In genomic region chr4:10135252-10135651, GRCh38 we compare ENCODE assay signal across 29 cellular contexts.
"Had no signal": no experiment of that assay in that cellular context is flagged by ENCODE, and none has a peak within 500 bp of the region (broad histone marks: within the 10 kb centered on the region; RNA-seq: fewer than 3 reads in every experiment).

No MANE protein-coding gene starts in this region.

- ATAC-seq: left colon; lower lobe of right lung; naive thymus-derived CD8-positive, alpha-beta T cell; pancreas; sciatic nerve; stimulated activated naive CD8-positive, alpha-beta T cell treated with anti-CD3 and anti-CD28 coated beads, Interleukin-15, amount 100 ng/mL, for 72 hours had no signal

- H3K9me3 ChIP-seq: colonic mucosa, esophagus muscularis mucosa, left ventricle myocardium inferior, lower lobe of right lung, pancreas, suprapubic skin, vagina had no signal

- H3K4me2 ChIP-seq: smooth muscle cell had no signal

- FAIRE-seq: pancreas had no signal

- H3K27ac ChIP-seq: colonic mucosa, esophagus muscularis mucosa, left ventricle myocardium inferior, lower lobe of right lung, pancreas, suprapubic skin, vagina had no signal

- H3K4me3 ChIP-seq: colonic mucosa, esophagus muscularis mucosa, left ventricle myocardium inferior, lower lobe of right lung, pancreas, smooth muscle cell, suprapubic skin, vagina had no signal

- H3K36me3 ChIP-seq: colonic mucosa, esophagus muscularis mucosa, left ventricle myocardium inferior, lower lobe of right lung, pancreas, suprapubic skin, vagina had no signal

- H3K27me3 ChIP-seq: colonic mucosa, esophagus muscularis mucosa, pancreas, suprapubic skin, vagina had no signal

- H3K4me1 ChIP-seq: colonic mucosa, lower lobe of right lung, pancreas, vagina had no signal

- DNase-seq: colonic mucosa; effector CD8-positive, alpha-beta T cell; endodermal cell; foreskin melanocyte; glutamatergic neuron; hypothalamus; immature natural killer cell; islet precursor cell; kidney glomerular epithelial cell; left colon; left ventricle myocardium inferior; lower lobe of right lung; naive thymus-derived CD8-positive, alpha-beta T cell; nephron progenitor cell; nucleus accumbens; pancreas; retina; stimulated activated CD4-positive, alpha-beta T cell treated with anti-CD3 and anti-CD28 coated beads, Interleukin-12 subunit alpha, Interleukin-12 subunit beta, amount 100 ng/mL, for 4 hours; stimulated activated CD4-positive, alpha-beta T cell treated with anti-CD3 and anti-CD28 coated beads, Interleukin-1b, Interleukin-23, amount 100 ng/mL, for 48 hours; stimulated activated CD4-positive, alpha-beta T cell treated with anti-CD3 and anti-CD28 coated beads, Interleukin-4, amount 100 ng/mL, for 1 hour; stimulated activated CD8-positive, alpha-beta memory T cell treated with anti-CD3 and anti-CD28 coated beads, Interleukin-4, amount 100 ng/mL, for 48 hours; stimulated activated naive CD4-positive, alpha-beta T cell; stimulated activated naive CD8-positive, alpha-beta T cell treated with anti-CD3 and anti-CD28 coated beads, Interleukin-15, amount 100 ng/mL, for 72 hours; trophoblast cell had no signal
